ENCODE assay signal across 8 cellular contexts in genomic region chr4:40055873-40056721, GRCh38. TPM values are rescaled to one million over a fixed set of nuclear protein-coding genes. Genes with fewer than 3 reads are reported as not detected.
DNase-seq lines count a peak whose midpoint lies in the region; ATAC-seq and TF ChIP-seq lines count a peak whose summit lies in the region.

No MANE protein-coding gene starts in this region.

- peaks cover 30% of the 10 kb centered on the region for H3K4me1 Mint-ChIP-seq in activated CD4-positive, alpha-beta T cell treated with anti-CD3 and anti-CD28 coated beads for 36 hours

- POLR2A ChIA-PET in activated CD4-positive, alpha-beta T cell treated with anti-CD3 and anti-CD28 coated beads for 36 hours (lab: Charles Lee): interaction anchor here (0.6 to 1.6 kb wide), 7 partner anchors 78 to 556 kb away, joined by 3 to 9 read pairs (median 5); partner anchors contain the start of gene PDS5A

- peak overlapping the region; percentile 100 for H3K9ac ChIP-seq in ES-I3 (ENCODE audit: low read depth, low read length)

- intact Hi-C loops in activated CD4-positive, alpha-beta T cell treated with anti-CD3 and anti-CD28 coated beads for 36 hours (cut with DNase I, micrococcal nuclease): loop anchor here (1.0 to 10.0 kb wide), 24 partner anchors 10 to 873 kb away; partner anchors contain the start of genes PDS5A (in 2 of the 2), LIAS (in 1 of the 2), RPL9 (in 1 of the 2) and UBE2K (in 1 of the 2)
- intact Hi-C loops in left colon (cut with DNase I, micrococcal nuclease): loop anchor here in 1 of 2 donors (5.0 kb wide), 1 partner anchor 261 kb away; no protein-coding TSS in a partner anchor

- no peaks in the 10 kb centered on the region for H3K27me3 Mint-ChIP-seq in activated CD4-positive, alpha-beta T cell treated with anti-CD3 and anti-CD28 coated beads for 36 hours

- H3K4me3 Mint-ChIP-seq in activated CD4-positive, alpha-beta T cell treated with anti-CD3 and anti-CD28 coated beads for 36 hours: peak overlapping the region; percentile 92

- H3K36me3 Mint-ChIP-seq in activated CD4-positive, alpha-beta T cell treated with anti-CD3 and anti-CD28 coated beads for 36 hours (ENCODE audit: low read depth): peaks cover 7% of the 10 kb centered on the region

- H3K4me3 ChIP-seq in HFF-Myc (replicated peaks; ENCODE audit: low read depth, low read length) (peak overlapping the region; percentile 63), choroid plexus epithelial cell (ENCODE audit: low read depth, low read length) (peak overlapping the region; percentile 85)

- peak; percentile 5 for ATAC-seq in activated CD4-positive, alpha-beta T cell treated with anti-CD3 and anti-CD28 coated beads for 36 hours
- ATAC-seq in left colon (peak; percentile 33), HG02763 (IDR thresholded peaks at IDR 0.05; ENCODE audit: unreplicated experiment) (no peak)

- no peak for TF ChIP-seq CTCF in HFF-Myc (IDR thresholded peaks at IDR 0.05; ENCODE audit: low read depth, low read length, missing control alignments)
- TF ChIP-seq CTCF in choroid plexus epithelial cell (conservative IDR thresholded peaks at IDR 0.05; ENCODE audit: low read depth, low read length): peak; percentile 31

- H3K27ac Mint-ChIP-seq in activated CD4-positive, alpha-beta T cell treated with anti-CD3 and anti-CD28 coated beads for 36 hours: peak overlapping the region; percentile 97

- H3K9me3 ChIP-seq in ES-I3 (ENCODE audit: control insufficient read depth, insufficient read depth, low read length): no peaks in the 10 kb centered on the region

- CTCF ChIA-PET in activated CD4-positive, alpha-beta T cell treated with anti-CD3 and anti-CD28 coated beads for 36 hours (lab: Charles Lee): interaction anchor here (0.6 to 1.6 kb wide), 16 partner anchors 78 to 832 kb away, joined by 3 to 16 read pairs (median 4); no protein-coding TSS in a partner anchor

- H3K36me3 ChIP-seq in ES-I3 (ENCODE audit: insufficient read depth, low read length): no peaks in the 10 kb centered on the region

- H3K4me1 ChIP-seq in ES-I3 (ENCODE audit: insufficient read depth, low read length): peaks cover 6% of the 10 kb centered on the region; the same call in 1 of the 2 replicates

- DNase-seq in HFF-Myc (ENCODE audit: extremely low read depth, low read depth): peak; percentile 52
- DNase-seq in NCI-H2196 (lab: John Stamatoyannopoulos, UW; ENCODE audit: unreplicated experiment): peak; percentile 55
- peak; percentile 66 for DNase-seq in activated CD4-positive, alpha-beta T cell treated with anti-CD3 and anti-CD28 coated beads for 36 hours
- peak; percentile 95 for DNase-seq in choroid plexus epithelial cell (ENCODE audit: low read depth)
- peak; percentile 63 to 76 for DNase-seq in left colon
- DNase-seq in stimulated activated CD4-positive, alpha-beta T cell treated with anti-CD3 and anti-CD28 coated beads, Interleukin-1b, Interleukin-23, amount 100 ng/mL, for 48 hours: peak; percentile 47

- no peaks in the 10 kb centered on the region for H3K9me3 Mint-ChIP-seq in activated CD4-positive, alpha-beta T cell treated with anti-CD3 and anti-CD28 coated beads for 36 hours (ENCODE audit: low read depth)

RNA-seq across cellular contexts. Expression of gene N4BP2, which starts 0.6 kb away (rescaled TPM):
- total RNA-seq in activated CD4-positive, alpha-beta T cell treated with anti-CD3 and anti-CD28 coated beads for 36 hours: 10 to 100 TPM; 16.2 to 23.2 TPM
- total RNA-seq in left colon: 1 to 10 TPM; 8.5 to 9.3 TPM
